ENCODE assay signal across 15 cellular contexts in genomic region chr11:86678823-86679222, GRCh38. TPM values are rescaled to one million over a fixed set of nuclear protein-coding genes. Genes with fewer than 3 reads are reported as not detected.
DNase-seq lines count a peak whose midpoint lies in the region; ATAC-seq, FAIRE-seq and TF ChIP-seq lines count a peak whose summit lies in the region.
"Had no signal": no experiment of that assay in that cellular context is flagged by ENCODE, and none has a peak within 500 bp of the region (broad histone marks: within the 10 kb centered on the region; RNA-seq: fewer than 3 reads in every experiment).

No MANE protein-coding gene starts in this region.

- no peaks in the 10 kb centered on the region for H3K79me2 ChIP-seq in HepG2 (ENCODE audit: insufficient read depth, low read length)

- intact Hi-C loops in HepG2 (cut with micrococcal nuclease; ENCODE audit: unreplicated experiment): no loop called here
- intact Hi-C loops in activated CD4-positive, alpha-beta memory T cell treated with anti-CD3 and anti-CD28 coated beads for 36 hours (cut with micrococcal nuclease): no loop called here

- H3K36me3 ChIP-seq in HUES64 (ENCODE audit: insufficient read depth, low read length) (no peaks in the 10 kb centered on the region), muscle layer of colon (ENCODE audit: insufficient read depth, low read length) (no peaks in the 10 kb centered on the region), HepG2 (replicated peaks in 1 of 2; ENCODE audit: control insufficient read depth in 1 of 2, insufficient read depth in 2 of 2, low read length in 2 of 2) (no peaks in the 10 kb centered on the region)
- H3K36me3 ChIP-seq: heart right ventricle, SJSA1 had no signal

- H3K4me3 ChIP-seq in HUES64 (ENCODE audit: low read length): no peak overlapping the region
- H3K4me3 ChIP-seq in muscle layer of colon (ENCODE audit: low read depth in 1 of 2, low read length in 2 of 2): no peak overlapping the region
- no peak overlapping the region for H3K4me3 ChIP-seq in HepG2 (replicated peaks in 1 of 3; ENCODE audit: insufficient read depth in 1 of 3, low read depth in 2 of 3, low read length in 3 of 3)
- H3K4me3 ChIP-seq: GM12878, heart right ventricle, SJSA1 had no signal

- H3K4me1 Mint-ChIP-seq in chondrocyte (ENCODE audit: low read depth): peaks cover 32% of the 10 kb centered on the region
- no peaks in the 10 kb centered on the region for H3K4me1 Mint-ChIP-seq in activated CD4-positive, alpha-beta memory T cell treated with anti-CD3 and anti-CD28 coated beads for 36 hours (ENCODE audit: low read depth)

- TF ChIP-seq RAD21 in HepG2 (CRISPR knock-in tag; IDR thresholded peaks at IDR 0.05): no peak

- TF ChIP-seq CTCF in chondrocyte (IDR thresholded peaks at IDR 0.05) (no peak), HepG2 (CRISPR knock-in tag; IDR thresholded peaks at IDR 0.05) (no peak)

- H2AFZ ChIP-seq in HepG2 (ENCODE audit: low read length): no peak overlapping the region

- in situ Hi-C loops in ACHN (cut with HindIII; ENCODE audit: low pct_ligation_motif_present, low pct_unique_long_range_greater_than_20kb, low sequenced_read_pairs) (no loop called here), HepG2 (cut with HindIII; ENCODE audit: extremely low pct_ligation_motif_present, low pct_unique_long_range_greater_than_20kb) (no loop called here)

- H3K27ac ChIP-seq in HUES64 (ENCODE audit: low read depth, low read length) (peak overlapping the region; percentile 61; the same call in 1 of the 2 replicates), muscle layer of colon (ENCODE audit: low read depth, low read length) (peak overlapping the region; percentile 67), HepG2 (ENCODE audit: extremely low read length, insufficient read depth, low read length) (no peak overlapping the region)
- H3K27ac ChIP-seq: SJSA1 had no signal

- DNase-seq in ACHN: peak; percentile 68
- DNase-seq in chondrocyte (ENCODE audit: low spot score): no peak
- DNase-seq in HepG2 (ENCODE audit: low spot score): no peak
- DNase-seq in NCI-H1105 (lab: John Stamatoyannopoulos, UW): no peak
- no peak for DNase-seq in activated CD4-positive, alpha-beta memory T cell treated with anti-CD3 and anti-CD28 coated beads for 36 hours
- DNase-seq: DMS153, heart right ventricle, NCI-H1105 treated with DMSO at 0.1 percent for 48 hours, NCI-H526 treated with DMSO at 0.1 percent for 48 hours had no signal

- H3K9ac ChIP-seq in HUES64 (ENCODE audit: low read depth, low read length): no peak overlapping the region
- no peak overlapping the region for H3K9ac ChIP-seq in muscle layer of colon (ENCODE audit: low read length)
- H3K9ac ChIP-seq in HepG2 (ENCODE audit: insufficient read depth, low read depth, low read length): no peak overlapping the region

- POLR2A ChIA-PET in HepG2 (lab: Yijun Ruan, JAX): no interaction called here
- POLR2A ChIA-PET in activated CD4-positive, alpha-beta memory T cell treated with anti-CD3 and anti-CD28 coated beads for 36 hours (lab: Charles Lee): interaction anchor here (0.7 kb wide), 1 partner anchor 852 kb away, joined by 3 read pairs; no protein-coding TSS in a partner anchor

- peak overlapping the region; percentile 50 for H3K27ac Mint-ChIP-seq in chondrocyte (ENCODE audit: unreplicated experiment)
- H3K27ac Mint-ChIP-seq in activated CD4-positive, alpha-beta memory T cell treated with anti-CD3 and anti-CD28 coated beads for 36 hours: no peak overlapping the region
- H3K27ac Mint-ChIP-seq: progenitor cell of endocrine pancreas had no signal

- no peaks in the 10 kb centered on the region for H3K36me3 Mint-ChIP-seq in chondrocyte (ENCODE audit: low read depth)
- H3K36me3 Mint-ChIP-seq in activated CD4-positive, alpha-beta memory T cell treated with anti-CD3 and anti-CD28 coated beads for 36 hours: no peaks in the 10 kb centered on the region

- peaks cover 28% of the 10 kb centered on the region for H3K4me1 ChIP-seq in HUES64 (ENCODE audit: insufficient read depth, low read length)
- peaks cover 66% of the 10 kb centered on the region for H3K4me1 ChIP-seq in muscle layer of colon (ENCODE audit: insufficient read depth, low read length)
- no peaks in the 10 kb centered on the region for H3K4me1 ChIP-seq in HepG2 (ENCODE audit: insufficient read depth, low read length)

- FAIRE-seq in HepG2 (lab: Jason Lieb, UNC): no peak
- FAIRE-seq: GM12878 had no signal

- H3K4me2 ChIP-seq in HepG2 (ENCODE audit: low read depth, low read length): no peak overlapping the region

- no peak for TF ChIP-seq POLR2A in HepG2 (IDR thresholded peaks at IDR 0.05; ENCODE audit: insufficient read depth in 1 of 2, low read depth in 2 of 2, low read length in 2 of 2)

- H3K27me3 ChIP-seq in HUES64 (ENCODE audit: insufficient read depth, low read length) (peaks cover 7% of the 10 kb centered on the region; the same call in 1 of the 2 replicates), muscle layer of colon (ENCODE audit: control insufficient read depth in 1 of 2, insufficient read depth in 2 of 2, low read length in 2 of 2) (no peaks in the 10 kb centered on the region), HepG2 (ENCODE audit: control insufficient read depth in 1 of 2, insufficient read depth in 2 of 2, low read length in 2 of 2) (peaks cover 5 to 32% of the 10 kb centered on the region in 2 experiments; a peak in 4 of 5 replicates)
- H3K27me3 ChIP-seq: heart right ventricle, SJSA1 had no signal

- no peaks in the 10 kb centered on the region for H3K27me3 Mint-ChIP-seq in chondrocyte (ENCODE audit: low read depth)
- peaks cover 1% of the 10 kb centered on the region for H3K27me3 Mint-ChIP-seq in activated CD4-positive, alpha-beta memory T cell treated with anti-CD3 and anti-CD28 coated beads for 36 hours

- no peak overlapping the region for H3K4me3 Mint-ChIP-seq in chondrocyte (ENCODE audit: unreplicated experiment)
- no peak overlapping the region for H3K4me3 Mint-ChIP-seq in activated CD4-positive, alpha-beta memory T cell treated with anti-CD3 and anti-CD28 coated beads for 36 hours

- TF ChIP-seq EP300 in HepG2 (IDR thresholded peaks at IDR 0.05; ENCODE audit: low read depth in 2 of 2, low read length in 2 of 2) (no peak), HepG2 (CRISPR knock-in tag; IDR thresholded peaks at IDR 0.05; ENCODE audit: borderline replicate concordance) (no peak)

- 23% methylated on average over 3 of the region's 3 CpGs for WGBS in HUES64
- 0% methylated on average over 3 of the region's 3 CpGs for WGBS in HepG2 (ENCODE audit: low lambda C conversion rate)

- BruUV-seq in HepG2 (replicated peaks; lab: Mats Ljungman, UMichigan): no TSS peak

- H3K9me3 Mint-ChIP-seq in chondrocyte (ENCODE audit: low read depth): peaks cover 3% of the 10 kb centered on the region
- no peaks in the 10 kb centered on the region for H3K9me3 Mint-ChIP-seq in activated CD4-positive, alpha-beta memory T cell treated with anti-CD3 and anti-CD28 coated beads for 36 hours

- H3K9me3 ChIP-seq in HUES64 (ENCODE audit: insufficient read depth, low read depth, low read length) (no peaks in the 10 kb centered on the region), muscle layer of colon (ENCODE audit: low read length) (no peaks in the 10 kb centered on the region), HepG2 (ENCODE audit: low read length) (no peaks in the 10 kb centered on the region)
- H3K9me3 ChIP-seq: heart right ventricle, SJSA1 had no signal

- CTCF ChIA-PET in HepG2 (lab: Yijun Ruan, JAX; ENCODE audit: low intra/inter-chr PET ratio, low total read pairs): no interaction called here
- CTCF ChIA-PET in activated CD4-positive, alpha-beta memory T cell treated with anti-CD3 and anti-CD28 coated beads for 36 hours (lab: Charles Lee): interaction anchor here (0.7 kb wide), 1 partner anchor 105 kb away, joined by 3 read pairs; no protein-coding TSS in a partner anchor

- ATAC-seq in HepG2: no peak
- ATAC-seq in HG02870 (IDR thresholded peaks at IDR 0.05; ENCODE audit: unreplicated experiment): no peak
- ATAC-seq: GM12878, heart right ventricle had no signal

- H4K20me1 ChIP-seq in HepG2 (ENCODE audit: insufficient read depth, low read length): peaks cover 7% of the 10 kb centered on the region; the same call in 1 of the 2 replicates

TF ChIP-seq in HepG2, 621 proteins besides CTCF, POLR2A, EP300 and RAD21:
- TF ChIP-seq ZNF234 (CRISPR knock-in tag; conservative IDR thresholded peaks at IDR 0.05): no peak

RNA-seq across cellular contexts. Expression of gene ME3, which starts 6.4 kb away (rescaled TPM):
- polyA plus RNA-seq in HUES64 (2013, experiment 1 of 2): 2.4 TPM
- 2.3 TPM for polyA plus RNA-seq in HUES64 (2013, experiment 2 of 2)
- total RNA-seq in chondrocyte (10.8 to 14.6 TPM (median 14.2 TPM) in 3 replicates), HepG2 (2016; rRNA removed; fragmentation: Illumina TruSeq; extraction: Trizol) (not detected in 2 replicates)
- not detected in 2 replicates for total RNA-seq in HepG2 (2016; cell fraction: cytosol; rRNA removed; fragmentation: Illumina TruSeq; extraction: Trizol; ENCODE audit: low read depth)
- not detected in 2 replicates for total RNA-seq in HepG2 (2016; cell fraction: insoluble cytoplasmic fraction; rRNA removed; fragmentation: Illumina TruSeq; extraction: Trizol)
- not detected in 2 replicates for total RNA-seq in HepG2 (2016; cell fraction: membrane; rRNA removed; fragmentation: Illumina TruSeq; extraction: Trizol)
- total RNA-seq in HepG2 (2016; cell fraction: nucleus; rRNA removed; fragmentation: Illumina TruSeq; extraction: Trizol): not detected in 2 replicates
- 0.22 TPM in 1 of 2 replicates, not detected in the other for polyA plus RNA-seq in HepG2 (2011; rRNA removed)
- polyA plus RNA-seq in HepG2 (2011; cell fraction: cytosol; rRNA removed): not detected in 2 replicates
- polyA plus RNA-seq in HepG2 (2011; cell fraction: nucleus; rRNA removed): 0.50 and 0.54 TPM in 2 replicates
- polyA plus RNA-seq in HepG2 (2012): 0.05 TPM in 1 of 2 replicates, not detected in the other
- not detected in 2 replicates for polyA plus RNA-seq in HepG2 (2016; cell fraction: cytosol; fragmentation: Illumina TruSeq; extraction: Trizol; ENCODE audit: low read depth)
- polyA plus RNA-seq in HepG2 (2016; cell fraction: insoluble cytoplasmic fraction; fragmentation: Illumina TruSeq; extraction: Trizol; ENCODE audit: low read depth): not detected in 2 replicates
- polyA plus RNA-seq in HepG2 (2016; cell fraction: membrane; fragmentation: Illumina TruSeq; extraction: Trizol; ENCODE audit: low read depth): not detected in 2 replicates
- polyA plus RNA-seq in HepG2 (2016; cell fraction: nucleus; fragmentation: Illumina TruSeq; extraction: Trizol; ENCODE audit: insufficient read depth, low read depth): not detected in 2 replicates
- 36.1 TPM in 1 of 2 replicates, not detected in the other for polyA minus RNA-seq in HepG2 (2011; rRNA and poly(A)+ RNA removed; ENCODE audit: low replicate concordance)
- polyA minus RNA-seq in HepG2 (2011; cell fraction: cytosol; rRNA and poly(A)+ RNA removed): not detected in 2 replicates
- polyA minus RNA-seq in HepG2 (2011; cell fraction: nucleus; rRNA and poly(A)+ RNA removed): 0.52 and 0.75 TPM in 2 replicates
- 1 to 10 TPM; 2.3 to 2.8 TPM for total RNA-seq in activated CD4-positive, alpha-beta memory T cell treated with anti-CD3 and anti-CD28 coated beads for 36 hours
